In the genomic region with DNA sequence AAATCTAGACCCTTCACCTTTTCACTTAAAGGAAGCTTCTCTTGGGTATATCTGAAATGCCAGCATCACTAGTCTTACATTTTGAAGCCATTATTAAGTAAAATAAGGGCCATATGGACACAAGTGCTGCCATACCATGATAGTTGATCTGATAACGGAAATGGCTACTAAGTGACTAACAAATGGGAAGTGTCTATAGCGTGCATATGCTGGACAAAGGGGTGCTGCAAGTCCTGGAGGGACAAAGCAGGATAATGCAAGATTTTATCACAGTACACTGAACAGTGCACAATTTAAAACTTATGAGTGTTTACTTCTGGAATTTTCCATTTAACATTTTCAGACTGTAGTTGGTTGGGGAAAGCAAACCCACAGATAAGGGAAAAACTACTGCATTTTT, we compare ENCODE assay signal across 22 cellular contexts.
"Had no signal": no experiment of that assay in that cellular context is flagged by ENCODE, and none has a peak within 500 bp of the region (broad histone marks: within the 10 kb centered on the region; RNA-seq: fewer than 3 reads in every experiment).

No MANE protein-coding gene starts in this region.

- H3K4me3 ChIP-seq: MG63, SJSA1 had no signal

- H3K27me3 ChIP-seq: MG63 had no signal

- H3K27ac ChIP-seq: SJSA1 had no signal

- H3K9me3 ChIP-seq: MG63, SJSA1 had no signal

- DNase-seq: Karpas-422, KG1, MG63, NCI-H1092, NCI-H1105 treated with DMSO at 0.1 percent for 48 hours, NCI-H1417 treated with DMSO at 0.1 percent for 48 hours, NCI-H146, NCI-H1694 treated with DMSO at 0.1 percent for 48 hours, NCI-H2029, NCI-H2081 treated with DMSO at 0.1 percent for 48 hours, NCI-H2171, NCI-H226, NCI-H446, NCI-H510A, NCI-H524 treated with DMSO at 0.1 percent for 48 hours, NCI-H69, NCI-H774, Right ventricle myocardium superior, RPMI8226, SIG-M5 had no signal

- H3K36me3 ChIP-seq: MG63, SJSA1 had no signal

- FAIRE-seq: RCC 7860 had no signal
